ENCODE assay signal across 12 cellular contexts in the genomic region with DNA sequence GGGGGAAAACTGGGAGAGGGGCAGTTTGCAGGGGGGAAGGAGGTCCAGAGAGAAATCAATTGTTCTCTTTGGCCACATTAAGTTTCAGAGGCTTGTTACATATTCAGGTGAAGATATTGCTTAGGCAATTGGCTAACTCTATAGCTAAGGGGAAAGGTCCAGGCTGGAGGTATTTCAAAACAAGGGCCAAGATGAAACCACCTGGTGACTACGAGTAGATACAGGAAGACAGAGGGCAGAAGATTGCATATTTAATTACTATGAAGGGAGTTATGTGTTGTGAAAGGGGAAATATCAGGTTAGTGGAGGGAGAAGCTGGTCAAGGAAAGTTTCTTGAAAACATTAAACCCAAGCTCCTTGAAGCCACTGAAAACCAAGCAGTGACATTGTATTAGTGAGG. TPM values are rescaled to one million over a fixed set of nuclear protein-coding genes. Genes with fewer than 3 reads are reported as not detected.
DNase-seq lines count a peak whose midpoint lies in the region; ATAC-seq and TF ChIP-seq lines count a peak whose summit lies in the region.
"Had no signal": no experiment of that assay in that cellular context is flagged by ENCODE, and none has a peak within 500 bp of the region (broad histone marks: within the 10 kb centered on the region; RNA-seq: fewer than 3 reads in every experiment).

No MANE protein-coding gene starts in this region.

- CTCF ChIA-PET in T-cell (lab: Charles Lee) = interaction anchor here (1.0 to 1.5 kb wide), 2 partner anchors 12 to 61 kb away, joined by 4 to 5 read pairs; no protein-coding TSS in a partner anchor
- CTCF ChIA-PET in activated CD4-positive, alpha-beta T cell treated with anti-CD3 and anti-CD28 coated beads for 36 hours (lab: Charles Lee) = interaction anchor here (0.6 to 1.8 kb wide), 6 partner anchors 12 to 60 kb away, joined by 3 to 5 read pairs (median 3); no protein-coding TSS in a partner anchor

- no peak overlapping the region for H3K27ac Mint-ChIP-seq in T-helper 1 cell treated with Interleukin-12 subunit alpha and Interleukin-12 subunit beta and Interleukin-4 antibody, amounts not matched to agents 30 μg/mL and 1 μg/mL, for 36 hours
- no peak overlapping the region for H3K27ac Mint-ChIP-seq in T-cell
- H3K27ac Mint-ChIP-seq in glutamatergic neuron (ENCODE audit: unreplicated experiment) = peak overlapping the region; percentile 22
- peak overlapping the region; percentile 66 for H3K27ac Mint-ChIP-seq in stimulated activated naive B cell treated with anti-CD40 and anti-IgM and Interleukin-4, amounts not matched to agents 10 μg/mL and 1 μg/mL and 100 μg/mL, for 72 hours
- H3K27ac Mint-ChIP-seq in activated CD4-positive, alpha-beta T cell treated with anti-CD3 and anti-CD28 coated beads for 36 hours = no peak overlapping the region

- DNase-seq in T-helper 1 cell (no peak), T-cell (no peak), glutamatergic neuron (no peak)
- no peak for DNase-seq in stimulated activated naive B cell treated with anti-CD40 and anti-IgM and Interleukin-4, amounts not matched to agents 10 μg/mL and 1 μg/mL and 100 μg/mL, for 72 hours
- no peak for DNase-seq in activated CD4-positive, alpha-beta T cell treated with anti-CD3 and anti-CD28 coated beads for 36 hours
- DNase-seq: activated CD8-positive, alpha-beta memory T cell treated with anti-CD3 and anti-CD28 coated beads for 24 hours; effector CD4-positive, alpha-beta T cell; T-helper 9 cell; tibial artery had no signal

- H3K4me3 Mint-ChIP-seq in T-helper 1 cell treated with Interleukin-12 subunit alpha and Interleukin-12 subunit beta and Interleukin-4 antibody, amounts not matched to agents 30 μg/mL and 1 μg/mL, for 36 hours = peak overlapping the region; percentile 41
- H3K4me3 Mint-ChIP-seq in T-cell (peak overlapping the region in 2 of 3 donors; percentile 53 to 54), glutamatergic neuron (ENCODE audit: unreplicated experiment) (peak overlapping the region; percentile 31)
- peak overlapping the region; percentile 12 to 39 for H3K4me3 Mint-ChIP-seq in stimulated activated naive B cell treated with anti-CD40 and anti-IgM and Interleukin-4, amounts not matched to agents 10 μg/mL and 1 μg/mL and 100 μg/mL, for 72 hours
- no peak overlapping the region for H3K4me3 Mint-ChIP-seq in activated CD4-positive, alpha-beta T cell treated with anti-CD3 and anti-CD28 coated beads for 36 hours

- no peak for TF ChIP-seq CTCF in glutamatergic neuron (IDR thresholded peaks at IDR 0.05; ENCODE audit: partially characterized antibody, unreplicated experiment)

- H3K27me3 Mint-ChIP-seq in T-helper 1 cell treated with Interleukin-12 subunit alpha and Interleukin-12 subunit beta and Interleukin-4 antibody, amounts not matched to agents 30 μg/mL and 1 μg/mL, for 36 hours (ENCODE audit: low read depth) = peaks cover 2% of the 10 kb centered on the region
- H3K27me3 Mint-ChIP-seq in T-cell (peaks cover 3 to 9% of the 10 kb centered on the region in 2 donors), glutamatergic neuron (ENCODE audit: unreplicated experiment) (peaks cover 17% of the 10 kb centered on the region)
- H3K27me3 Mint-ChIP-seq in stimulated activated naive B cell treated with anti-CD40 and anti-IgM and Interleukin-4, amounts not matched to agents 10 μg/mL and 1 μg/mL and 100 μg/mL, for 72 hours = no peaks in the 10 kb centered on the region
- H3K27me3 Mint-ChIP-seq in activated CD4-positive, alpha-beta T cell treated with anti-CD3 and anti-CD28 coated beads for 36 hours = peaks cover 2% of the 10 kb centered on the region

- peaks cover 3% of the 10 kb centered on the region for H3K36me3 Mint-ChIP-seq in T-helper 1 cell treated with Interleukin-12 subunit alpha and Interleukin-12 subunit beta and Interleukin-4 antibody, amounts not matched to agents 30 μg/mL and 1 μg/mL, for 36 hours (ENCODE audit: low read depth)
- H3K36me3 Mint-ChIP-seq in T-cell (no peaks in the 10 kb centered on the region), glutamatergic neuron (ENCODE audit: unreplicated experiment) (no peaks in the 10 kb centered on the region)
- H3K36me3 Mint-ChIP-seq in stimulated activated naive B cell treated with anti-CD40 and anti-IgM and Interleukin-4, amounts not matched to agents 10 μg/mL and 1 μg/mL and 100 μg/mL, for 72 hours = peaks cover 7 to 9% of the 10 kb centered on the region in 2 donors
- H3K36me3 Mint-ChIP-seq in activated CD4-positive, alpha-beta T cell treated with anti-CD3 and anti-CD28 coated beads for 36 hours (ENCODE audit: low read depth) = peaks cover 15% of the 10 kb centered on the region

- POLR2A ChIA-PET in T-cell (lab: Charles Lee) = interaction anchor here in 1 of 2 donors (0.5 kb wide), 1 partner anchor 29 kb away, joined by 4 read pairs; no protein-coding TSS in a partner anchor
- POLR2A ChIA-PET in activated CD4-positive, alpha-beta T cell treated with anti-CD3 and anti-CD28 coated beads for 36 hours (lab: Charles Lee) = no interaction called here

- no peak for ATAC-seq in T-cell (replicated peaks in 1 of 4)
- no peak for ATAC-seq in stimulated activated naive B cell treated with anti-CD40 and anti-IgM and Interleukin-4, amounts not matched to agents 10 μg/mL and 1 μg/mL and 100 μg/mL, for 72 hours (replicated peaks)
- ATAC-seq in HG02973 (IDR thresholded peaks at IDR 0.05; ENCODE audit: unreplicated experiment) = no peak
- no peak for ATAC-seq in HG02840 (IDR thresholded peaks at IDR 0.05; ENCODE audit: low FRiP score, unreplicated experiment)
- ATAC-seq in activated CD4-positive, alpha-beta T cell treated with anti-CD3 and anti-CD28 coated beads for 36 hours = no peak

- H3K4me1 Mint-ChIP-seq in T-helper 1 cell treated with Interleukin-12 subunit alpha and Interleukin-12 subunit beta and Interleukin-4 antibody, amounts not matched to agents 30 μg/mL and 1 μg/mL, for 36 hours (ENCODE audit: low read depth) = peaks cover 30% of the 10 kb centered on the region
- H3K4me1 Mint-ChIP-seq in T-cell (peaks cover 22 to 34% (median 22%) of the 10 kb centered on the region in 3 donors), glutamatergic neuron (ENCODE audit: low read depth, unreplicated experiment) (peaks cover 8% of the 10 kb centered on the region)
- H3K4me1 Mint-ChIP-seq in stimulated activated naive B cell treated with anti-CD40 and anti-IgM and Interleukin-4, amounts not matched to agents 10 μg/mL and 1 μg/mL and 100 μg/mL, for 72 hours = peaks cover 22 to 39% of the 10 kb centered on the region in 2 donors
- peaks cover 30% of the 10 kb centered on the region for H3K4me1 Mint-ChIP-seq in activated CD4-positive, alpha-beta T cell treated with anti-CD3 and anti-CD28 coated beads for 36 hours

- no peaks in the 10 kb centered on the region for H3K9me3 Mint-ChIP-seq in T-helper 1 cell treated with Interleukin-12 subunit alpha and Interleukin-12 subunit beta and Interleukin-4 antibody, amounts not matched to agents 30 μg/mL and 1 μg/mL, for 36 hours
- H3K9me3 Mint-ChIP-seq in T-cell (no peaks in the 10 kb centered on the region), glutamatergic neuron (ENCODE audit: unreplicated experiment) (peaks cover 15% of the 10 kb centered on the region)
- H3K9me3 Mint-ChIP-seq in stimulated activated naive B cell treated with anti-CD40 and anti-IgM and Interleukin-4, amounts not matched to agents 10 μg/mL and 1 μg/mL and 100 μg/mL, for 72 hours = no peaks in the 10 kb centered on the region
- H3K9me3 Mint-ChIP-seq in activated CD4-positive, alpha-beta T cell treated with anti-CD3 and anti-CD28 coated beads for 36 hours (ENCODE audit: low read depth) = no peaks in the 10 kb centered on the region

- intact Hi-C loops in activated CD4-positive, alpha-beta T cell treated with anti-CD3 and anti-CD28 coated beads for 36 hours (cut with DNase I, micrococcal nuclease) = loop anchor here (5.0 kb wide), 3 partner anchors 41 to 1831 kb away; no protein-coding TSS in a partner anchor

RNA-seq across cellular contexts. Expression of a gene that starts 1.9 kb away (rescaled TPM):
- total RNA-seq in T-cell (10 to 100 TPM; 55.0 to 68.4 (median 56.2) TPM), glutamatergic neuron (ENCODE audit: unreplicated experiment) (145 TPM)
- total RNA-seq in activated CD4-positive, alpha-beta T cell treated with anti-CD3 and anti-CD28 coated beads for 36 hours = 100 to 1,000 TPM; 114 to 188 TPM

Comparison
In these comparisons a context has a peak if more than half of its experiments do, and no peak if none do; other contexts are left out.
1. H3K27ac Mint-ChIP-seq: peak in glutamatergic neuron (single experiment) and stimulated activated naive B cell treated with anti-CD40 and anti-IgM and Interleukin-4, amounts not matched to agents 10 μg/mL and 1 μg/mL and 100 μg/mL, for 72 hours (single experiment); none in T-helper 1 cell treated with Interleukin-12 subunit alpha and Interleukin-12 subunit beta and Interleukin-4 antibody, amounts not matched to agents 30 μg/mL and 1 μg/mL, for 36 hours (single experiment), T-cell (0 of 2) and activated CD4-positive, alpha-beta T cell treated with anti-CD3 and anti-CD28 coated beads for 36 hours (single experiment).